Comparison of ENCODE assay signal across 9 cellular contexts in the genomic region with DNA sequence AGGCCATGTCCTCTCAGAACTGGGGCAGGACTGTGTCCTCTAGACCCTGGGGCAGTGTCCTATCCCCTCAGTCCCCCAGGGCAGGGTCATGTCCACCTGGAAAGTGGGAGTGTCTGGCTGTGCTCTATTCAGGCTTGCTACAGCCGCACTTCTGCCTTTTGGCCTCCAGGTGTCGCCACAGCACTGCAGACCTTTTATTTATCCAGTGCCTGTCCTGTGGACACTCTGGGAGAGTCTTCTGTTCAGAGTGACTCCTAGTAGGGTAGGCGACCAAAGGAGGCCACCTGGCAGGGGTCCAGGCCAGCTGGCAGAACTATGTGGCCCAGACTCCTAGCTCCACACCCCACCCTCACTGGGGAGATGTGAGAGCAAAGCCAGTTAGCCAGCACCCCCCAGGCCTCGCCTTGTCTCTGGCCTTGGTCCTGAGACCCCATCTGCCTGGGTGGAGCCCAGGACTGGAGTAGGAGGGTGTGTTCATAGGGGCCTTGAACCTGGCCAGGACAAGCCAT. TPM values are rescaled to one million over a fixed set of nuclear protein-coding genes. Genes with fewer than 3 reads are reported as not detected.
A peak's percentile ranks its signal among the peaks of the same experiment; 100 is the strongest.
DNase-seq lines count a peak whose midpoint lies in the region; ATAC-seq and TF ChIP-seq lines count a peak whose summit lies in the region.
"Had no signal": no experiment of that assay in that cellular context is flagged by ENCODE, and none has a peak within 500 bp of the region (broad histone marks: within the 10 kb centered on the region; RNA-seq: fewer than 3 reads in every experiment).

No MANE protein-coding gene starts in this region.

- intact Hi-C loops in naive thymus-derived CD4-positive, alpha-beta T cell (cut with micrococcal nuclease) = loop anchor here (1.0 to 5.0 kb wide), 7 partner anchors 190 to 772 kb away; a partner anchor contains a TSS

- peaks cover 0 to 3% (median 0%) of the 10 kb centered on the region in 11 donors for H3K9me3 Mint-ChIP-seq in naive thymus-derived CD4-positive, alpha-beta T cell
- H3K9me3 Mint-ChIP-seq: dendritic cell treated with granulocyte-macrophage colony-stimulating factor and Interleukin-4, amounts not matched to agents 40 ng/mL and 50 ng/mL, for 4 days had no signal

- DNase-seq in Daoy (ENCODE audit: low read depth) = peak; percentile 64
- DNase-seq in NCI-H82 treated with DMSO at 0.1 percent for 48 hours (lab: John Stamatoyannopoulos, UW; ENCODE audit: unreplicated experiment) = peak; percentile 3
- peak; percentile 67 for DNase-seq in activated CD8-positive, alpha-beta memory T cell treated with anti-CD3 and anti-CD28 coated beads, Interleukin-2, amount 50 U/mL, for 4 hours
- peak; percentile 72 for DNase-seq in epithelial cell of esophagus (ENCODE audit: low read depth)
- DNase-seq in naive thymus-derived CD4-positive, alpha-beta T cell = peak; percentile 45 to 71 (median 63)
- peak; percentile 59 for DNase-seq in stimulated activated naive CD4-positive, alpha-beta T cell treated with Interleukin-2 at 50 U/mL for 16 hours (lab: John Stamatoyannopoulos, UW)

- H3K4me3 Mint-ChIP-seq in naive thymus-derived CD4-positive, alpha-beta T cell = no peak overlapping the region
- H3K4me3 Mint-ChIP-seq: dendritic cell treated with granulocyte-macrophage colony-stimulating factor and Interleukin-4, amounts not matched to agents 40 ng/mL and 50 ng/mL, for 4 days had no signal

- H3K36me3 Mint-ChIP-seq in naive thymus-derived CD4-positive, alpha-beta T cell = peaks cover 0 to 8% (median 4%) of the 10 kb centered on the region in 5 donors

- H3K27ac ChIP-seq in naive thymus-derived CD4-positive, alpha-beta T cell (ENCODE audit: low read depth, low read length) = no peak overlapping the region

- CTCF ChIA-PET in naive thymus-derived CD4-positive, alpha-beta T cell (lab: Charles Lee) = interaction anchor here (0.6 to 1.5 kb wide), 10 partner anchors 8 to 675 kb away, joined by 3 to 6 read pairs (median 4); a partner anchor contains a TSS

- POLR2A ChIA-PET in naive thymus-derived CD4-positive, alpha-beta T cell (lab: Charles Lee) = no interaction called here

- H3K4me3 ChIP-seq in epithelial cell of esophagus (ENCODE audit: low read length) = no peak overlapping the region
- no peak overlapping the region for H3K4me3 ChIP-seq in naive thymus-derived CD4-positive, alpha-beta T cell (ENCODE audit: low read length)

- H3K27me3 Mint-ChIP-seq in naive thymus-derived CD4-positive, alpha-beta T cell = peaks cover 0 to 25% (median 0%) of the 10 kb centered on the region in 5 donors

- peak; percentile 98 for TF ChIP-seq CTCF in epithelial cell of esophagus (IDR thresholded peaks at IDR 0.05; ENCODE audit: insufficient read depth, low read depth, low read length, missing control alignments)

- peaks cover 0 to 29% (median 20%) of the 10 kb centered on the region in 7 donors for H3K4me1 Mint-ChIP-seq in naive thymus-derived CD4-positive, alpha-beta T cell

- ATAC-seq in HG03159 (IDR thresholded peaks at IDR 0.05; ENCODE audit: unreplicated experiment) = peak; percentile 57
- peak; percentile 87 for ATAC-seq in naive thymus-derived CD4-positive, alpha-beta T cell
- ATAC-seq in GM18498 (IDR thresholded peaks at IDR 0.05; ENCODE audit: unreplicated experiment) = no peak

- no peaks in the 10 kb centered on the region for H3K27me3 ChIP-seq in naive thymus-derived CD4-positive, alpha-beta T cell (ENCODE audit: control insufficient read depth in 2 of 2, insufficient read depth in 2 of 2, low read length in 2 of 2)

- H3K9me3 ChIP-seq in naive thymus-derived CD4-positive, alpha-beta T cell (ENCODE audit: control insufficient read depth in 2 of 3, low read length in 3 of 3) = no peaks in the 10 kb centered on the region

- H3K36me3 ChIP-seq in naive thymus-derived CD4-positive, alpha-beta T cell (ENCODE audit: control insufficient read depth in 2 of 3, insufficient read depth in 3 of 3, low read length in 3 of 3) = peaks cover 0 to 10% (median 0%) of the 10 kb centered on the region in 3 experiments

- H3K27ac Mint-ChIP-seq in naive thymus-derived CD4-positive, alpha-beta T cell = peak overlapping the region in 1 of 9 donors; percentile 36
- H3K27ac Mint-ChIP-seq: dendritic cell treated with granulocyte-macrophage colony-stimulating factor and Interleukin-4, amounts not matched to agents 40 ng/mL and 50 ng/mL, for 4 days had no signal

- H3K4me1 ChIP-seq in naive thymus-derived CD4-positive, alpha-beta T cell (ENCODE audit: control insufficient read depth in 2 of 2, insufficient read depth in 2 of 2, low read length in 2 of 2) = peaks cover 0 to 19% of the 10 kb centered on the region in 2 donors

RNA-seq across cellular contexts. Expression of a gene that starts 3.9 kb away (rescaled TPM):
- not detected in 2 replicates for total RNA-seq in Daoy (2014; rRNA removed; shearing (Covaris generic))
- total RNA-seq in naive thymus-derived CD4-positive, alpha-beta T cell = 1 to 10 TPM in 4 of 5 experiments, under 1 TPM in 1; 0.31 to 5.4 (median 3.9) TPM
- polyA plus RNA-seq in naive thymus-derived CD4-positive, alpha-beta T cell = 1 to 10 TPM; 5.1 to 5.6 TPM

RNA-seq across cellular contexts. Expression of a gene that starts 11.6 kb away (rescaled TPM):
- total RNA-seq in Daoy (2014; rRNA removed; shearing (Covaris generic)) = 0.74 and 0.86 TPM in 2 replicates
- 10 to 100 TPM in 4 of 5 experiments, 1 to 10 TPM in 1; 4.2 to 41.5 (median 31.1) TPM for total RNA-seq in naive thymus-derived CD4-positive, alpha-beta T cell
- polyA plus RNA-seq in naive thymus-derived CD4-positive, alpha-beta T cell = 10 to 100 TPM in 1 of 2 donors, 1 to 10 TPM in 1; 6.2 to 12.6 TPM

RNA-seq across cellular contexts. Expression of a gene that starts 12.6 kb away (rescaled TPM):
- not detected in 2 replicates for total RNA-seq in Daoy (2014; rRNA removed; shearing (Covaris generic))
- under 1 TPM in 1 of 5 experiments, not detected in 4; 0.11 TPM for total RNA-seq in naive thymus-derived CD4-positive, alpha-beta T cell
- polyA plus RNA-seq in naive thymus-derived CD4-positive, alpha-beta T cell = not detected

Comparison
In these comparisons a context has a peak if more than half of its experiments do, and no peak if none do; other contexts are left out.
1. DNase-seq: peak in every context shown above with its lines; median percentile 72 in epithelial cell of esophagus; 67 in activated CD8-positive, alpha-beta memory T cell treated with anti-CD3 and anti-CD28 coated beads, Interleukin-2, amount 50 U/mL, for 4 hours; 64 in Daoy; 63 in naive thymus-derived CD4-positive, alpha-beta T cell; 59 in stimulated activated naive CD4-positive, alpha-beta T cell treated with Interleukin-2 at 50 U/mL for 16 hours; 3 in NCI-H82 treated with DMSO at 0.1 percent for 48 hours.